ENCODE assay signal across 9 cellular contexts in genomic region chr14:32254952-32255679, GRCh38. TPM values are rescaled to one million over a fixed set of nuclear protein-coding genes. Genes with fewer than 3 reads are reported as not detected.
DNase-seq lines count a peak whose midpoint lies in the region; ATAC-seq and TF ChIP-seq lines count a peak whose summit lies in the region.
"Had no signal": no experiment of that assay in that cellular context is flagged by ENCODE, and none has a peak within 500 bp of the region (broad histone marks: within the 10 kb centered on the region; RNA-seq: fewer than 3 reads in every experiment).

No MANE protein-coding gene starts in this region.

- H3K9me3 ChIP-seq in CD4-positive, CD25-positive, alpha-beta regulatory T cell (ENCODE audit: control insufficient read depth in 2 of 2, low read length in 2 of 2) = no peaks in the 10 kb centered on the region
- no peaks in the 10 kb centered on the region for H3K9me3 ChIP-seq in HUES48 (ENCODE audit: control insufficient read depth, insufficient read depth, low read length)
- H3K9me3 ChIP-seq in PC-3 (ENCODE audit: low read length) = no peaks in the 10 kb centered on the region
- H3K9me3 ChIP-seq in tibial artery = no peaks in the 10 kb centered on the region

- DNase-seq in CD4-positive, CD25-positive, alpha-beta regulatory T cell = peak; percentile 20 to 67 (median 58)
- DNase-seq in PC-3 (peak; percentile 83), foreskin keratinocyte (peak in 1 of 2 donors; percentile 65), non-pigmented ciliary epithelial cell (ENCODE audit: low read depth) (peak; percentile 46), tibial artery (peak; percentile 69 to 86)
- DNase-seq in activated T-helper 9 cell treated with anti-CD3 and anti-CD28 coated beads, Interleukin-2, amount 50 U/mL, for 16 hours (ENCODE audit: low read depth) = peak; percentile 8

- peak; percentile 91 for TF ChIP-seq CTCF in PC-3 (conservative IDR thresholded peaks at IDR 0.05; ENCODE audit: low read depth, low read length)
- TF ChIP-seq CTCF in foreskin keratinocyte (conservative IDR thresholded peaks at IDR 0.05) = peak; percentile 90
- peak; percentile 75 to 83 for TF ChIP-seq CTCF in tibial artery (IDR thresholded peaks at IDR 0.05)

- H3K27me3 Mint-ChIP-seq in CD4-positive, CD25-positive, alpha-beta regulatory T cell = no peaks in the 10 kb centered on the region

- H3K9ac ChIP-seq in HUES48 (ENCODE audit: low read depth, low read length) (no peak overlapping the region), PC-3 (ENCODE audit: low read length) (no peak overlapping the region)

- H4K20me1 ChIP-seq in PC-3 (ENCODE audit: low read length) = no peaks in the 10 kb centered on the region

- no TSS peak for BruUV-seq in PC-3 (replicated peaks; lab: Mats Ljungman, UMichigan)

- H3K36me3 ChIP-seq in CD4-positive, CD25-positive, alpha-beta regulatory T cell (ENCODE audit: control insufficient read depth, insufficient read depth, low read length) = no peaks in the 10 kb centered on the region
- H3K36me3 ChIP-seq in HUES48 (ENCODE audit: control insufficient read depth, insufficient read depth, low read length) (no peaks in the 10 kb centered on the region), PC-3 (ENCODE audit: low read depth, low read length) (no peaks in the 10 kb centered on the region), tibial artery (no peaks in the 10 kb centered on the region)

- H3K27me3 ChIP-seq in CD4-positive, CD25-positive, alpha-beta regulatory T cell (ENCODE audit: control insufficient read depth, insufficient read depth, low read length) = no peaks in the 10 kb centered on the region
- H3K27me3 ChIP-seq in HUES48 (ENCODE audit: control insufficient read depth, insufficient read depth, low read length) = no peaks in the 10 kb centered on the region
- H3K27me3 ChIP-seq in PC-3 (ENCODE audit: low read length) = no peaks in the 10 kb centered on the region
- no peaks in the 10 kb centered on the region for H3K27me3 ChIP-seq in foreskin keratinocyte
- no peaks in the 10 kb centered on the region for H3K27me3 ChIP-seq in tibial artery

- H3K9me2 ChIP-seq in PC-3 (replicated peaks; ENCODE audit: low read length) = no peaks in the 10 kb centered on the region

- no peaks in the 10 kb centered on the region for H3K79me2 ChIP-seq in PC-3 (ENCODE audit: low read length)

- POLR2A ChIA-PET in PC-3 (lab: Charles Lee; ENCODE audit: unreplicated experiment) = interaction anchor here (0.7 kb wide), 1 partner anchor 177 kb away, joined by 6 read pairs; no protein-coding TSS in a partner anchor

- no peak overlapping the region for H3K27ac ChIP-seq in CD4-positive, CD25-positive, alpha-beta regulatory T cell (ENCODE audit: insufficient read depth, low read length, poor library complexity, severe bottlenecking)
- H3K27ac ChIP-seq in HUES48 (ENCODE audit: low read depth, low read length) = peak overlapping the region; percentile 21
- no peak overlapping the region for H3K27ac ChIP-seq in PC-3 (ENCODE audit: low read length)
- H3K27ac ChIP-seq in foreskin keratinocyte = peak overlapping the region; percentile 42
- H3K27ac ChIP-seq in tibial artery = peak overlapping the region; percentile 71 to 80

- H3K4me2 ChIP-seq in PC-3 (ENCODE audit: low read length) = no peak overlapping the region

- no peak overlapping the region for H3K27ac Mint-ChIP-seq in CD4-positive, CD25-positive, alpha-beta regulatory T cell

- intact Hi-C loops in PC-3 (cut with micrococcal nuclease) = loop anchor here (1.0 to 5.0 kb wide), 7 partner anchors 142 to 898 kb away; partner anchors contain the start of gene DTD2
- intact Hi-C loops in tibial artery (cut with DNase I; ENCODE audit: low total_unique reads) = loop anchor here (5.0 to 10.0 kb wide), 4 partner anchors 53 to 750 kb away; partner anchors contain the start of genes RNU6-7 and RNU6-8

- H3K36me3 Mint-ChIP-seq in CD4-positive, CD25-positive, alpha-beta regulatory T cell = no peaks in the 10 kb centered on the region

- no peak overlapping the region for H3K4me3 Mint-ChIP-seq in CD4-positive, CD25-positive, alpha-beta regulatory T cell

- H2AFZ ChIP-seq in PC-3 (ENCODE audit: low read length) = no peak overlapping the region

- H3K4me3 ChIP-seq in CD4-positive, CD25-positive, alpha-beta regulatory T cell (ENCODE audit: low read depth, low read length) = no peak overlapping the region
- H3K4me3 ChIP-seq in HUES48 (ENCODE audit: low read depth, low read length) (no peak overlapping the region), PC-3 (ENCODE audit: low read length) (no peak overlapping the region), tibial artery (no peak overlapping the region)

- peak; percentile 39 to 49 for ATAC-seq in CD4-positive, CD25-positive, alpha-beta regulatory T cell (ENCODE audit: low read depth in 2 of 2)
- ATAC-seq in GM19397 (IDR thresholded peaks at IDR 0.05; ENCODE audit: unreplicated experiment) = peak; percentile 41
- ATAC-seq in PC-3 = peak; percentile 76
- peak; percentile 77 for ATAC-seq in foreskin keratinocyte

- peaks cover 0 to 3% (median 0%) of the 10 kb centered on the region in 4 donors for H3K4me1 Mint-ChIP-seq in CD4-positive, CD25-positive, alpha-beta regulatory T cell

- CTCF ChIA-PET in PC-3 (lab: Charles Lee) = interaction anchor here (0.5 to 1.9 kb wide), 13 partner anchors 11 to 969 kb away, joined by 3 to 31 read pairs (median 4); partner anchors contain the start of gene RNU6-8

- no peaks in the 10 kb centered on the region for H3K4me1 ChIP-seq in CD4-positive, CD25-positive, alpha-beta regulatory T cell (ENCODE audit: control insufficient read depth, insufficient read depth, low read length, poor library complexity, severe bottlenecking)
- H3K4me1 ChIP-seq in HUES48 (ENCODE audit: control insufficient read depth, insufficient read depth, low read length) (0 out of 2 replicates have a peak, but pooled peaks cover 6% of the 10 kb centered on the region), PC-3 (ENCODE audit: insufficient read depth, low read length) (peaks cover 31% of the 10 kb centered on the region), foreskin keratinocyte (peaks cover 15% of the 10 kb centered on the region), tibial artery (peaks cover 0 to 21% (median 4%) of the 10 kb centered on the region in 4 donors)

- H3F3A ChIP-seq in PC-3 (ENCODE audit: low read length, unreplicated experiment) = no peaks in the 10 kb centered on the region

- H3K9me3 Mint-ChIP-seq in CD4-positive, CD25-positive, alpha-beta regulatory T cell = no peaks in the 10 kb centered on the region

RNA-seq across cellular contexts. Expression of gene RNU6-8, which starts 52.0 kb away (rescaled TPM):
- not detected for total RNA-seq in CD4-positive, CD25-positive, alpha-beta regulatory T cell
- polyA plus RNA-seq in CD4-positive, CD25-positive, alpha-beta regulatory T cell = not detected
- total RNA-seq in PC-3 (2014; rRNA removed) (not detected in 2 replicates), foreskin keratinocyte (not detected in 2 replicates)
- not detected in 2 replicates for polyA plus RNA-seq in foreskin keratinocyte
- total RNA-seq: T-helper 1 cell treated with Interleukin-12 subunit alpha and Interleukin-12 subunit beta and Interleukin-4 antibody, amounts not matched to agents 30 ng/mL and 1 ng/mL, for 36 hours had no signal

RNA-seq across cellular contexts. Expression of gene RNU6-7, which starts 53.3 kb away (rescaled TPM):
- total RNA-seq in CD4-positive, CD25-positive, alpha-beta regulatory T cell = not detected
- polyA plus RNA-seq in CD4-positive, CD25-positive, alpha-beta regulatory T cell = not detected
- total RNA-seq in PC-3 (2014; rRNA removed) = not detected in 2 replicates
- total RNA-seq in foreskin keratinocyte = not detected in 2 replicates
- polyA plus RNA-seq in foreskin keratinocyte = not detected in 2 replicates
- total RNA-seq: T-helper 1 cell treated with Interleukin-12 subunit alpha and Interleukin-12 subunit beta and Interleukin-4 antibody, amounts not matched to agents 30 ng/mL and 1 ng/mL, for 36 hours had no signal

Comparison
In these comparisons a context has a peak if more than half of its experiments do, and no peak if none do; other contexts are left out.
1. H3K27ac ChIP-seq: peak in HUES48 (single experiment), foreskin keratinocyte (single experiment) and tibial artery (2 of 2); none in CD4-positive, CD25-positive, alpha-beta regulatory T cell (single experiment) and PC-3 (single experiment).
2. Peak in every context shown above with its lines, with median percentiles within 50 percentile points of each other: ATAC-seq and CTCF ChIP-seq.